Comparison of ENCODE assay signal across 1 cellular context in the genomic region with DNA sequence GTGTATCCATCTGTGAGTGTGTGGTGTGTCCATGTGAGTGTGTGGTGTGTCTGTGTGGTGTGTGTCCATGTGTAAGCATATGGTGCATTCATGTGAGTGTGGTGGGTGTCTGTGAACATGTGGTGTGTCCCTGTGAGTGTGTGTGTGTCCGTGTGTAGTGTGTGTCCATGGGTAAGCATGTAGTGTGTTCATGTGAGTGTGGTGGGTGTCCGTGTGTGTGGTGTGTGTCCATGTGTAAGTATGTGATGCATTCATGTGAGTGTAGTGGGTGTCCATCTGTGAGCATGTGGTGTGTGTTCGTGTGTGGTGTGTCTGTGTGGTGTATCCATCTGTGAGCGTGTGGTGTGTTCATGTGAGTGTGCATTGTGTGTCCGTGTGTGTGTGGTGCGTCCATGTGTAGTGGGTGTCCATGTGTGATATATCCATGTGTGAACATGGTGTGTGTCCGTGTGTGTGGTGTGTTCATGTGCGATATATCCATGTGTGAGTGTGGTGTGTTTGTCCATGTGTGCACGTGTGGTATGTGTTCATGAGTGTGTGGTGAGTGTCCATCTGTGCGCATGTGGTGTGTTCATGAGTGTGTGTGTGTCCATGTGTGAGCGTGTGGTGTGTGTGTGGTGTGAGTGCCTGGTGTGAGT.
TF ChIP-seq lines count a peak whose summit lies in the region.

No MANE protein-coding gene starts in this region.

TF ChIP-seq in K562, 482 proteins besides CTCF, POLR2A, EP300 and RAD21 (continued from another document):
- TF ChIP-seq TCF7 (IDR thresholded peaks at IDR 0.05; ENCODE audit: borderline replicate concordance) (no peak), E2F4 (CRISPR knock-in tag; IDR thresholded peaks at IDR 0.05; ENCODE audit: low read depth) (0 out of 2 replicates have a peak, but pooled peaks have one; percentile 30), ZBTB17 (CRISPR knock-in tag; IDR thresholded peaks at IDR 0.05) (no peak), ZZZ3 (IDR thresholded peaks at IDR 0.05) (no peak), ADNP (tag; IDR thresholded peaks at IDR 0.05) (0 out of 2 replicates have a peak, but pooled peaks have one; percentile 16), ARHGAP35 (IDR thresholded peaks at IDR 0.05; ENCODE audit: partially characterized antibody) (peak; percentile 37), MAX (CRISPR knock-in tag; IDR thresholded peaks at IDR 0.05) (peak; percentile 3; the same call in 1 of the 2 replicates), MYC (IDR thresholded peaks at IDR 0.05; ENCODE audit: low read depth, low read length) (no peak), MYC (CRISPR knock-in tag; IDR thresholded peaks at IDR 0.05; ENCODE audit: borderline replicate concordance, low read depth) (no peak), ZNF12 (CRISPR knock-in tag; IDR thresholded peaks at IDR 0.05) (no peak)
- TF ChIP-seq, protein P1, sequence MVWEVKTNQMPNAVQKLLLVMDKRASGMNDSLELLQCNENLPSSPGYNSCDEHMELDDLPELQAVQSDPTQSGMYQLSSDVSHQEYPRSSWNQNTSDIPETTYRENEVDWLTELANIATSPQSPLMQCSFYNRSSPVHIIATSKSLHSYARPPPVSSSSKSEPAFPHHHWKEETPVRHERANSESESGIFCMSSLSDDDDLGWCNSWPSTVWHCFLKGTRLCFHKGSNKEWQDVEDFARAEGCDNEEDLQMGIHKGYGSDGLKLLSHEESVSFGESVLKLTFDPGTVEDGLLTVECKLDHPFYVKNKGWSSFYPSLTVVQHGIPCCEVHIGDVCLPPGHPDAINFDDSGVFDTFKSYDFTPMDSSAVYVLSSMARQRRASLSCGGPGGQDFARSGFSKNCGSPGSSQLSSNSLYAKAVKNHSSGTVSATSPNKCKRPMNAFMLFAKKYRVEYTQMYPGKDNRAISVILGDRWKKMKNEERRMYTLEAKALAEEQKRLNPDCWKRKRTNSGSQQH (CRISPR knock-in tag; IDR thresholded peaks at IDR 0.05): 0 out of 2 replicates have a peak, but pooled peaks have one; percentile 45
TF ChIP-seq in K562: peak in this region for 8.
